ENCODE assay signal across 8 cellular contexts in genomic region chr17:76584427-76585047, GRCh38.
DNase-seq lines count a peak whose midpoint lies in the region; ATAC-seq lines count a peak whose summit lies in the region.

No MANE protein-coding gene starts in this region.

- H3K27ac ChIP-seq in muscle layer of duodenum (ENCODE audit: low read length), result no peak overlapping the region
- no peak overlapping the region for H3K27ac ChIP-seq in caudate nucleus (ENCODE audit: low read depth, low read length)

- peaks cover 8% of the 10 kb centered on the region for H3K4me1 Mint-ChIP-seq in stimulated activated naive CD8-positive, alpha-beta T cell treated with anti-CD3 and anti-CD28 coated beads, Interleukin-15, Interleukin-2, amounts not matched to agents 100 ng/mL and 50 ng/mL, for 24 hours (ENCODE audit: low read depth)

- H3K36me3 Mint-ChIP-seq in stimulated activated naive CD8-positive, alpha-beta T cell treated with anti-CD3 and anti-CD28 coated beads, Interleukin-15, Interleukin-2, amounts not matched to agents 100 ng/mL and 50 ng/mL, for 24 hours (ENCODE audit: low read depth), result no peaks in the 10 kb centered on the region

- peaks cover 17% of the 10 kb centered on the region for H3K27me3 ChIP-seq in muscle layer of duodenum (ENCODE audit: low read depth, low read length)

- peak overlapping the region; percentile 64 for H3K4me3 Mint-ChIP-seq in stimulated activated naive CD8-positive, alpha-beta T cell treated with anti-CD3 and anti-CD28 coated beads, Interleukin-15, Interleukin-2, amounts not matched to agents 100 ng/mL and 50 ng/mL, for 24 hours

- H3K9me3 ChIP-seq in muscle layer of duodenum (ENCODE audit: control insufficient read depth in 1 of 2, low read length in 2 of 2), result peaks cover 0 to 2% of the 10 kb centered on the region in 2 donors

- H3K4me1 ChIP-seq in muscle layer of duodenum (ENCODE audit: control insufficient read depth in 1 of 2, insufficient read depth in 2 of 2, low read length in 2 of 2), result peaks cover 0 to 24% of the 10 kb centered on the region in 2 donors

- H3K27me3 Mint-ChIP-seq in stimulated activated naive CD8-positive, alpha-beta T cell treated with anti-CD3 and anti-CD28 coated beads, Interleukin-15, Interleukin-2, amounts not matched to agents 100 ng/mL and 50 ng/mL, for 24 hours, result peaks cover 48% of the 10 kb centered on the region

- H3K36me3 ChIP-seq in muscle layer of duodenum (ENCODE audit: control insufficient read depth in 1 of 2, insufficient read depth in 2 of 2, low read length in 2 of 2), result no peaks in the 10 kb centered on the region

- no peak for DNase-seq in stimulated activated naive CD8-positive, alpha-beta T cell treated with anti-CD3 and anti-CD28 coated beads, Interleukin-15, Interleukin-2, amounts not matched to agents 100 U/mL and 50 U/mL, for 24 hours
- DNase-seq in ecto neural progenitor cell (ENCODE audit: low spot score), result peak; percentile 72
- no peak for DNase-seq in amygdala (lab: John Stamatoyannopoulos, UW)
- no peak for DNase-seq in caudate nucleus (lab: John Stamatoyannopoulos, UW)
- no peak for DNase-seq in NCI-H1092 (lab: John Stamatoyannopoulos, UW)

- peak overlapping the region; percentile 52 to 78 for H3K4me3 ChIP-seq in muscle layer of duodenum (ENCODE audit: low read depth in 1 of 2, low read length in 2 of 2)

- ATAC-seq in stimulated activated naive CD8-positive, alpha-beta T cell treated with anti-CD3 and anti-CD28 coated beads, Interleukin-15, Interleukin-2, amounts not matched to agents 100 U/mL and 50 U/mL, for 24 hours, result no peak
- ATAC-seq in GM21737 (IDR thresholded peaks at IDR 0.05; ENCODE audit: unreplicated experiment), result no peak

- no peaks in the 10 kb centered on the region for H3K9me3 Mint-ChIP-seq in stimulated activated naive CD8-positive, alpha-beta T cell treated with anti-CD3 and anti-CD28 coated beads, Interleukin-15, Interleukin-2, amounts not matched to agents 100 ng/mL and 50 ng/mL, for 24 hours

- no peak overlapping the region for H3K27ac Mint-ChIP-seq in stimulated activated naive CD8-positive, alpha-beta T cell treated with anti-CD3 and anti-CD28 coated beads, Interleukin-15, Interleukin-2, amounts not matched to agents 100 ng/mL and 50 ng/mL, for 24 hours
